14 cellular contexts compared by ENCODE assay signal in genomic region chr15:69193948-69194827, GRCh38. TPM values are rescaled to one million over a fixed set of nuclear protein-coding genes. Genes with fewer than 3 reads are reported as not detected.
DNase-seq lines count a peak whose midpoint lies in the region; ATAC-seq, FAIRE-seq and TF ChIP-seq lines count a peak whose summit lies in the region.
"Had no signal": no experiment of that assay in that cellular context is flagged by ENCODE, and none has a peak within 500 bp of the region (broad histone marks: within the 10 kb centered on the region; RNA-seq: fewer than 3 reads in every experiment).

No MANE protein-coding gene starts in this region.

- TF ChIP-seq CTCF in MCF 10A (IDR thresholded peaks at IDR 0.05; ENCODE audit: unreplicated experiment) (no peak), mammary epithelial cell (conservative IDR thresholded peaks at IDR 0.05 in 1 of 2, IDR thresholded peaks at IDR 0.05 in 1 of 2; ENCODE audit: extremely low read depth in 1 of 2, insufficient read depth in 1 of 2, low read depth in 1 of 2, low read length in 2 of 2) (no peak), coronary artery (IDR thresholded peaks at IDR 0.05) (no peak)

- no peak overlapping the region for H4K8ac ChIP-seq in mesenchymal stem cell (ENCODE audit: low read length)

- no peaks in the 10 kb centered on the region for H4K20me1 ChIP-seq in mammary epithelial cell (ENCODE audit: insufficient read depth, low read length)

- H2AFZ ChIP-seq in mammary epithelial cell (ENCODE audit: low read depth, low read length) (no peak overlapping the region), mesenchymal stem cell (ENCODE audit: low read depth, low read length) (no peak overlapping the region)

- dilution Hi-C loops in mammary epithelial cell (cut with HindIII; ENCODE audit: low sequenced_read_pairs), result no loop called here

- in situ Hi-C loops in mammary epithelial cell (cut with MboI; ENCODE audit: low sequenced_read_pairs in 2 of 2), result no loop called here

- no peak overlapping the region for H2BK15ac ChIP-seq in mesenchymal stem cell (ENCODE audit: low read depth, poor library complexity, severe bottlenecking)

- H2BK120ac ChIP-seq in mesenchymal stem cell (ENCODE audit: low read depth, low read length), result no peak overlapping the region

- H3K4ac ChIP-seq in mesenchymal stem cell (ENCODE audit: low read depth in 1 of 2, low read length in 2 of 2), result no peak overlapping the region

- H3K4me3 Mint-ChIP-seq in MCF 10A (ENCODE audit: unreplicated experiment), result no peak overlapping the region
- H3K4me3 Mint-ChIP-seq in activated CD4-positive, alpha-beta T cell treated with anti-CD3 and anti-CD28 coated beads, Interleukin-2, amount 10 ng/mL, durations not matched to agents 7 days and 5 days, result no peak overlapping the region

- H3K23ac ChIP-seq in mesenchymal stem cell (ENCODE audit: low read length in 2 of 2), result no peak overlapping the region

- H3K4me3 ChIP-seq in mammary epithelial cell (replicated peaks in 1 of 3; ENCODE audit: insufficient read depth in 1 of 3, low read depth in 2 of 3, low read length in 3 of 3) (no peak overlapping the region), coronary artery (no peak overlapping the region), mesenchymal stem cell (ENCODE audit: insufficient read depth in 1 of 2, low read depth in 1 of 2, low read length in 2 of 2) (no peak overlapping the region), aorta (ENCODE audit: low read length in 2 of 2) (no peak overlapping the region)

- POLR2A ChIA-PET in MCF 10A (lab: Yijun Ruan, JAX), result interaction anchor here (0.8 to 2.3 kb wide), 3 partner anchors 10 to 34 kb away, joined by 4 to 7 read pairs (median 4); partner anchors contain the start of gene GLCE
- POLR2A ChIA-PET in activated CD4-positive, alpha-beta T cell treated with anti-CD3 and anti-CD28 coated beads, Interleukin-2, amount 10 ng/mL, durations not matched to agents 7 days and 5 days (lab: Charles Lee), result no interaction called here

- no peaks in the 10 kb centered on the region for H3K27me3 Mint-ChIP-seq in MCF 10A (ENCODE audit: insufficient read depth, unreplicated experiment)
- H3K27me3 Mint-ChIP-seq in activated CD4-positive, alpha-beta T cell treated with anti-CD3 and anti-CD28 coated beads, Interleukin-2, amount 10 ng/mL, durations not matched to agents 7 days and 5 days, result no peaks in the 10 kb centered on the region

- no peak for TF ChIP-seq POLR2A in H54 (IDR thresholded peaks at IDR 0.05; ENCODE audit: low read depth, low read length)

- H3K79me1 ChIP-seq in mesenchymal stem cell (replicated peaks; ENCODE audit: low read length, poor library complexity, severe bottlenecking), result peaks cover 10% of the 10 kb centered on the region

- H3K9me3 Mint-ChIP-seq in MCF 10A (ENCODE audit: unreplicated experiment), result peaks cover 21% of the 10 kb centered on the region
- no peaks in the 10 kb centered on the region for H3K9me3 Mint-ChIP-seq in activated CD4-positive, alpha-beta T cell treated with anti-CD3 and anti-CD28 coated beads, Interleukin-2, amount 10 ng/mL, durations not matched to agents 7 days and 5 days

- no peak overlapping the region for H2BK5ac ChIP-seq in mesenchymal stem cell (ENCODE audit: low read depth, low read length, poor library complexity, severe bottlenecking)

- peaks cover 6% of the 10 kb centered on the region for H3K79me2 ChIP-seq in mammary epithelial cell (ENCODE audit: insufficient read depth, low read length)

- no peak overlapping the region for H3K4me2 ChIP-seq in mammary epithelial cell (ENCODE audit: insufficient read depth, low read depth, low read length)
- H3K4me2 ChIP-seq in mesenchymal stem cell (ENCODE audit: low read length, poor library complexity, severe bottlenecking), result no peak overlapping the region

- no peaks in the 10 kb centered on the region for H3K9me3 ChIP-seq in mammary epithelial cell (replicated peaks; ENCODE audit: insufficient read depth, low read length)
- peaks cover 5% of the 10 kb centered on the region for H3K9me3 ChIP-seq in mesenchymal stem cell (ENCODE audit: control insufficient read depth, low read length)
- H3K9me3 ChIP-seq in aorta (ENCODE audit: control insufficient read depth, low read length), result no peaks in the 10 kb centered on the region

- H3K4me1 ChIP-seq in mammary epithelial cell (ENCODE audit: insufficient read depth, low read length), result peaks cover 4% of the 10 kb centered on the region
- peaks cover 1% of the 10 kb centered on the region for H3K4me1 ChIP-seq in mesenchymal stem cell (ENCODE audit: control insufficient read depth, insufficient read depth, low read depth, low read length)
- no peaks in the 10 kb centered on the region for H3K4me1 ChIP-seq in aorta (ENCODE audit: control insufficient read depth in 1 of 2, insufficient read depth in 2 of 2, low read length in 2 of 2)

- H3K9ac ChIP-seq in mammary epithelial cell (ENCODE audit: insufficient read depth, low read length) (no peak overlapping the region), mesenchymal stem cell (ENCODE audit: low read length) (peak overlapping the region; percentile 1)

- WGBS in mammary epithelial cell (ENCODE audit: low coverage, missing lambda C conversion rate), result 5% methylated on average over 2 of the region's 2 CpGs
- WGBS in mesenchymal stem cell, result 45% methylated on average over 2 of the region's 2 CpGs
- 4 to 5% methylated on average over 2 of the region's 2 CpGs for WGBS in aorta, 2 donors

- no peak overlapping the region for H3K14ac ChIP-seq in mesenchymal stem cell (ENCODE audit: low read length in 2 of 2)

- H3K27ac ChIP-seq in mammary epithelial cell (ENCODE audit: insufficient read depth, low read depth, low read length), result no peak overlapping the region
- H3K27ac ChIP-seq in coronary artery, result peak overlapping the region; percentile 6 to 56
- no peak overlapping the region for H3K27ac ChIP-seq in mesenchymal stem cell (ENCODE audit: low read length, poor library complexity, severe bottlenecking)
- H3K27ac ChIP-seq in aorta (ENCODE audit: low read depth in 1 of 2, low read length in 2 of 2), result peak overlapping the region; percentile 82 to 89
- H3K27ac ChIP-seq: 22Rv1 had no signal

- DNase-seq in MCF 10A (ENCODE audit: unreplicated experiment) (peak; percentile 3), mammary epithelial cell (no peak), coronary artery (ENCODE audit: low spot score) (no peak), mesenchymal stem cell (peak; percentile 56), aorta (no peak), H54 (ENCODE audit: insufficient read length, low spot score) (no peak), A172 (ENCODE audit: low spot score) (no peak)
- no peak for DNase-seq in activated CD4-positive, alpha-beta T cell treated with anti-CD3 and anti-CD28 coated beads, Interleukin-2, amount 10 ng/mL, durations not matched to agents 7 days and 5 days
- DNase-seq: activated CD4-positive, alpha-beta T cell treated with anti-CD3 and anti-CD28 coated beads for 4 hours; activated gamma-delta T cell; DND-41; effector memory CD4-positive, alpha-beta T cell had no signal

- no peak overlapping the region for H2AK5ac ChIP-seq in mesenchymal stem cell (ENCODE audit: low read length, severe bottlenecking)

- intact Hi-C loops in MCF 10A (cut with micrococcal nuclease), result no loop called here
- intact Hi-C loops in mammary epithelial cell (cut with micrococcal nuclease), result no loop called here
- intact Hi-C loops in aorta (cut with DNase I), result no loop called here

- H2BK12ac ChIP-seq in mesenchymal stem cell (ENCODE audit: low read length in 2 of 2), result peak overlapping the region in 1 of 2 experiments; percentile 61

- H3K27me3 ChIP-seq in mammary epithelial cell (ENCODE audit: insufficient read depth, low read length), result no peaks in the 10 kb centered on the region
- no peaks in the 10 kb centered on the region for H3K27me3 ChIP-seq in mesenchymal stem cell (ENCODE audit: control insufficient read depth in 1 of 2, insufficient read depth in 1 of 2, low read length in 2 of 2)
- no peaks in the 10 kb centered on the region for H3K27me3 ChIP-seq in aorta (ENCODE audit: control insufficient read depth in 1 of 2, insufficient read depth in 2 of 2, low read length in 1 of 2)

- no peak overlapping the region for H3K27ac Mint-ChIP-seq in MCF 10A (ENCODE audit: low read depth, unreplicated experiment)
- no peak overlapping the region for H3K27ac Mint-ChIP-seq in activated CD4-positive, alpha-beta T cell treated with anti-CD3 and anti-CD28 coated beads, Interleukin-2, amount 10 ng/mL, durations not matched to agents 7 days and 5 days

- peaks cover 7% of the 10 kb centered on the region for H3K36me3 Mint-ChIP-seq in MCF 10A (ENCODE audit: insufficient read depth, unreplicated experiment)
- H3K36me3 Mint-ChIP-seq in activated CD4-positive, alpha-beta T cell treated with anti-CD3 and anti-CD28 coated beads, Interleukin-2, amount 10 ng/mL, durations not matched to agents 7 days and 5 days (ENCODE audit: low read depth), result peaks cover 2% of the 10 kb centered on the region

- CTCF ChIA-PET in MCF 10A (lab: Yijun Ruan, JAX) (interaction anchor here (0.6 kb wide), 1 partner anchor 24 kb away, joined by 3 read pairs; no protein-coding TSS in a partner anchor), mammary epithelial cell (lab: Charles Lee; ENCODE audit: low non-redundant PET) (no interaction called here)
- CTCF ChIA-PET in activated CD4-positive, alpha-beta T cell treated with anti-CD3 and anti-CD28 coated beads, Interleukin-2, amount 10 ng/mL, durations not matched to agents 7 days and 5 days (lab: Charles Lee), result interaction anchor here (1.1 kb wide), 1 partner anchor 1655 kb away, joined by 3 read pairs; no protein-coding TSS in a partner anchor

- H4K91ac ChIP-seq in mesenchymal stem cell (ENCODE audit: low read length), result no peak overlapping the region

- no peaks in the 10 kb centered on the region for H3K36me3 ChIP-seq in mammary epithelial cell (ENCODE audit: insufficient read depth, low read length)
- H3K36me3 ChIP-seq in mesenchymal stem cell (ENCODE audit: control insufficient read depth in 1 of 2, insufficient read depth in 2 of 2, low read depth in 1 of 2, low read length in 2 of 2), result peaks cover 0 to 9% of the 10 kb centered on the region in 2 experiments
- H3K36me3 ChIP-seq in aorta (ENCODE audit: control insufficient read depth in 1 of 2, insufficient read depth in 2 of 2, low read length in 1 of 2), result no peaks in the 10 kb centered on the region

- H3K4me1 Mint-ChIP-seq in MCF 10A (ENCODE audit: insufficient read depth, unreplicated experiment), result peaks cover 7% of the 10 kb centered on the region
- no peaks in the 10 kb centered on the region for H3K4me1 Mint-ChIP-seq in activated CD4-positive, alpha-beta T cell treated with anti-CD3 and anti-CD28 coated beads, Interleukin-2, amount 10 ng/mL, durations not matched to agents 7 days and 5 days

- no peak for ATAC-seq in aorta (ENCODE audit: low FRiP score)

- no peak overlapping the region for H3K18ac ChIP-seq in mesenchymal stem cell (ENCODE audit: low read depth in 1 of 2, low read length in 2 of 2)

- FAIRE-seq in H54 (lab: Jason Lieb, UNC), result no peak
- FAIRE-seq: HTR-8/SVneo had no signal

- BruUV-seq in MCF 10A (replicated peaks; lab: Mats Ljungman, UMichigan) (no TSS peak), mammary epithelial cell (replicated peaks; lab: Mats Ljungman, UMichigan) (no TSS peak)

RNA-seq across cellular contexts. Expression of gene GLCE, which starts 33.8 kb away (rescaled TPM):
- total RNA-seq in MCF 10A (2022) (7.5 and 8.3 TPM in 2 replicates), mammary epithelial cell (10 to 100 TPM in 1 of 2 donors, 1 to 10 TPM in 1; 10.0 to 18.7 TPM), aorta (10 to 100 TPM in 1 of 2 donors, 1 to 10 TPM in 1; 8.1 to 15.0 TPM)
- polyA plus RNA-seq in mammary epithelial cell (12.8 TPM), aorta (1 to 10 TPM; 7.0 TPM)
- 7.9 TPM for polyA minus RNA-seq in mammary epithelial cell
- 15.5 TPM for polyA plus RNA-seq in mesenchymal stem cell (2013, experiment 1 of 2)
- polyA plus RNA-seq in mesenchymal stem cell (2013, experiment 2 of 2), result 15.7 TPM
- total RNA-seq in activated CD4-positive, alpha-beta T cell treated with anti-CD3 and anti-CD28 coated beads, Interleukin-2, amount 10 ng/mL, durations not matched to agents 7 days and 5 days, result 1 to 10 TPM; 3.8 to 5.0 TPM
- 12.5 and 17.8 TPM in 2 replicates for total RNA-seq in A172 (2014; rRNA removed; shearing (Covaris generic))

Comparison
In these comparisons a context has a peak if more than half of its experiments do, and no peak if none do; other contexts are left out.
1. DNase-seq: peak in MCF 10A (single experiment) and mesenchymal stem cell (single experiment); none in mammary epithelial cell (single experiment), coronary artery (single experiment), aorta (0 of 2), H54 (single experiment), activated CD4-positive, alpha-beta T cell treated with anti-CD3 and anti-CD28 coated beads, Interleukin-2, amount 10 ng/mL, durations not matched to agents 7 days and 5 days (single experiment) and A172 (single experiment).
2. H3K27ac ChIP-seq: peak in coronary artery (2 of 2) and aorta (2 of 2); none in mammary epithelial cell (single experiment) and mesenchymal stem cell (single experiment).